Comparison of ENCODE assay signal across 23 cellular contexts in the genomic region with DNA sequence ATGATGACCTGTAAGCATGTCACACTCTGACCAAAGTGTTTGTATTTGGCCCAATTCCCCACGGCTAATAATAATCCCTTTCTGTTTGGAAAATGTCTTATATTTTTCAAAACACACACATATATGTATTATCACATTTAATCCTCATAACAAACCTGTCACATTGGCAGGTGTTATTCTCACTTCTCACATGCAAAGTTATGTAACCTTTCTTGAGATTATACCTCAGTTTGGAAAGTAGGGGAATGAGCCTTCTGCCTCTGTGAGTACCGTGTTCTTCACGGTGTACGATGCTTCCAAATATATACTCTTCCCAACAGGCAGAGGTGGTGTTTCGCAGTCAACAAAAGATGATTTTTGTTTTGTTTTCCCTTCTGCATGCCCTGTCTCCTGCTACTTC.
DNase-seq lines count a peak whose midpoint lies in the region; ATAC-seq, FAIRE-seq and TF ChIP-seq lines count a peak whose summit lies in the region.
"Had no signal": no experiment of that assay in that cellular context is flagged by ENCODE, and none has a peak within 500 bp of the region (broad histone marks: within the 10 kb centered on the region; RNA-seq: fewer than 3 reads in every experiment).

No MANE protein-coding gene starts in this region.

- H3K36me3 ChIP-seq in OCI-LY7 (ENCODE audit: insufficient read depth, low read length): no peaks in the 10 kb centered on the region
- peaks cover 0 to 2% of the 10 kb centered on the region in 2 donors for H3K36me3 ChIP-seq in esophagus (ENCODE audit: control insufficient read depth in 2 of 2, insufficient read depth in 2 of 2, low read length in 1 of 2)
- H3K36me3 ChIP-seq in psoas muscle (ENCODE audit: insufficient read depth in 1 of 2, low read depth in 1 of 2): peaks cover 0 to 9% of the 10 kb centered on the region in 2 donors
- H3K36me3 ChIP-seq: BLaER1 treated with 17β-estradiol and CSF1 and Interleukin-3, amounts not matched to agents 10 nM and 100 nM had no signal

- H3K4me3 ChIP-seq in OCI-LY7 (ENCODE audit: low read depth, low read length, poor library complexity, severe bottlenecking) (peak overlapping the region; percentile 25), esophagus (ENCODE audit: low read depth in 1 of 2, low read length in 2 of 2) (no peak overlapping the region), psoas muscle (no peak overlapping the region)
- H3K4me3 ChIP-seq: BLaER1 treated with 17β-estradiol and CSF1 and Interleukin-3, amounts not matched to agents 10 nM and 100 nM had no signal

- no peaks in the 10 kb centered on the region for H3K27me3 ChIP-seq in esophagus (ENCODE audit: control insufficient read depth in 1 of 2, insufficient read depth in 2 of 2, low read length in 2 of 2)
- no peaks in the 10 kb centered on the region for H3K27me3 ChIP-seq in psoas muscle (ENCODE audit: insufficient read depth in 3 of 3, low read length in 2 of 3)
- H3K27me3 ChIP-seq: BLaER1 treated with 17β-estradiol and CSF1 and Interleukin-3, amounts not matched to agents 10 nM and 100 nM had no signal

- DNase-seq in GM19239 (ENCODE audit: insufficient read length, low spot score) (no peak), OCI-LY7 (ENCODE audit: low spot score) (peak; percentile 8), psoas muscle (no peak), RPMI8226 (no peak)
- no peak for DNase-seq in activated CD8-positive, alpha-beta memory T cell treated with anti-CD3 and anti-CD28 coated beads for 24 hours
- DNase-seq: CD4-positive, alpha-beta memory T cell; DND-41; H9; HFFc6; Kasumi-1; MM.1S; NCI-H1092; NCI-H1436; NCI-H187 treated with DMSO at 0.1 percent for 48 hours; NCI-H2227 treated with DMSO at 0.1 percent for 48 hours; NCI-H510A; NCI-H748 treated with DMSO at 0.1 percent for 48 hours; Right ventricle myocardium superior had no signal

- H3K9me3 ChIP-seq in OCI-LY7 (ENCODE audit: low read length) (no peaks in the 10 kb centered on the region), esophagus (ENCODE audit: control insufficient read depth in 2 of 2, insufficient read depth in 1 of 2, low read depth in 1 of 2, low read length in 1 of 2) (no peaks in the 10 kb centered on the region), psoas muscle (no peaks in the 10 kb centered on the region)
- H3K9me3 ChIP-seq: BLaER1 treated with 17β-estradiol and CSF1 and Interleukin-3, amounts not matched to agents 10 nM and 100 nM had no signal

- H3K9me2 ChIP-seq in OCI-LY7 (ENCODE audit: insufficient read depth, low read length): no peaks in the 10 kb centered on the region

- H3K27ac ChIP-seq in OCI-LY7 (ENCODE audit: low read depth, low read length, poor library complexity, severe bottlenecking) (no peak overlapping the region), esophagus (ENCODE audit: low read depth in 2 of 2, low read length in 1 of 2) (peak overlapping the region; percentile 13 to 59), psoas muscle (peak overlapping the region; percentile 23)
- H3K27ac ChIP-seq: BLaER1 treated with 17β-estradiol and CSF1 and Interleukin-3, amounts not matched to agents 10 nM and 100 nM had no signal

- H2AFZ ChIP-seq in OCI-LY7 (ENCODE audit: low read length): peak overlapping the region; percentile 51; the same call in 1 of the 2 replicates

- no peaks in the 10 kb centered on the region for H3K79me2 ChIP-seq in OCI-LY7 (ENCODE audit: insufficient read depth, low read depth, low read length)

- TF ChIP-seq CTCF in OCI-LY7 (conservative IDR thresholded peaks at IDR 0.05; ENCODE audit: low read length) (no peak), psoas muscle (IDR thresholded peaks at IDR 0.05) (no peak)

- peak overlapping the region; percentile 41 for H3K4me2 ChIP-seq in OCI-LY7 (ENCODE audit: low read length)
- H3K4me2 ChIP-seq: BLaER1 treated with 17β-estradiol and CSF1 and Interleukin-3, amounts not matched to agents 10 nM and 100 nM had no signal

- no TSS peak for BruUV-seq in OCI-LY7 (replicated peaks; lab: Mats Ljungman, UMichigan)

- WGBS in esophagus, 2 donors: 43 to 63% methylated on average over 5 of the region's 5 CpGs
- 60 to 72% (median 63%) methylated on average over 5 of the region's 5 CpGs for WGBS in psoas muscle, 3 donors

- H3K4me1 ChIP-seq in OCI-LY7 (ENCODE audit: insufficient read depth, low read length, poor library complexity, severe bottlenecking): peaks cover 27% of the 10 kb centered on the region
- no peaks in the 10 kb centered on the region for H3K4me1 ChIP-seq in esophagus (ENCODE audit: control insufficient read depth in 2 of 2, insufficient read depth in 2 of 2, low read length in 1 of 2)
- H3K4me1 ChIP-seq in psoas muscle: peaks cover 24% of the 10 kb centered on the region
- H3K4me1 ChIP-seq: BLaER1 treated with 17β-estradiol and CSF1 and Interleukin-3, amounts not matched to agents 10 nM and 100 nM had no signal

- CTCF ChIA-PET in OCI-LY7 (lab: Charles Lee; ENCODE audit: unreplicated experiment): no interaction called here

- ATAC-seq in psoas muscle: no peak
- ATAC-seq in GM18498 (IDR thresholded peaks at IDR 0.05; ENCODE audit: unreplicated experiment): no peak
- ATAC-seq in HG02623 (IDR thresholded peaks at IDR 0.05; ENCODE audit: unreplicated experiment): no peak
- ATAC-seq: Panc1 had no signal

- POLR2A ChIA-PET in OCI-LY7 (lab: Charles Lee): no interaction called here

- H4K20me1 ChIP-seq in OCI-LY7 (ENCODE audit: insufficient read depth, low read length): no peaks in the 10 kb centered on the region
- H4K20me1 ChIP-seq: BLaER1 treated with 17β-estradiol and CSF1 and Interleukin-3, amounts not matched to agents 10 nM and 100 nM had no signal

- intact Hi-C loops in OCI-LY7 (cut with micrococcal nuclease; ENCODE audit: unreplicated experiment) (no loop called here), psoas muscle (cut with DNase I) (no loop called here)

- FAIRE-seq in GM19239 (lab: Jason Lieb, UNC): peak; percentile 21
